ENCODE assay signal across 8 cellular contexts in the genomic region with DNA sequence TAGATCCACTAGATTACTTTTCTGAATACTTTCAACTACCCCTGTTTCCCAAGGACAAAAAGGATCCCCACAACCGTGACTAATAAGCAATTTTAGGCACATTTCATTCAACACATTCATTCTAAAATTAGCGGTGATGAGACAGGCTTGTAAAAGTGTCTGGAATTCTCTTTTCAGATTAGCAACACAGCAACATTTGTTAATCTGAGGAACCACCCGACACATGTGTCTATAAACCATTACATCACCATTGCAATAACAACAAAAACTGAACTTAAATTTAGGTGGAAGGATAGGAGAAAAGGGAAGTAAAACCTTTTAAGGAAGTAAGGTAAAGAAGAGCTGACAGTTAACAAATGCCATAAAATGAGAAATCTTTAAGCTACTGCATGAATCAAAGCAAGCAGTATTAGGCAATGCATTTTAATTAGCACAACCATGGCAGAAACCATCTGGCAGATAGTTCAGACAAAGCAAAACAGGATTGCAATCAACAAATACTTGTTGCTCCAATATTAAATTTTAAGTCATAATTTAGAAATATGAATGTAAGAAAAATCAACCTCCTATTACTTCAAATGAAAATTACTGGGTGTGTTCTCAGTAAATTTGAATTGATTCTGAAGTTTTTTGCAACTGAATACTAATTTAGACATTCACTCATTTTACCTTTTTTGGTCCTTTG. TPM values are rescaled to one million over a fixed set of nuclear protein-coding genes. Genes with fewer than 3 reads are reported as not detected.
A peak's percentile ranks its signal among the peaks of the same experiment; 100 is the strongest.
DNase-seq lines count a peak whose midpoint lies in the region; ATAC-seq, FAIRE-seq and TF ChIP-seq lines count a peak whose summit lies in the region.

No MANE protein-coding gene starts in this region.

- peak overlapping the region; percentile 48 for H3K27ac Mint-ChIP-seq in astrocyte (ENCODE audit: unreplicated experiment)
- H3K27ac Mint-ChIP-seq in activated CD4-positive, alpha-beta T cell treated with anti-CD3 and anti-CD28 coated beads, Interleukin-2, amount 10 ng/mL, durations not matched to agents 24 days and 14 days: no peak overlapping the region

- DNase-seq in astrocyte (ENCODE audit: low read depth) (peak; percentile 55), occipital lobe (lab: John Stamatoyannopoulos, UW) (no peak)
- DNase-seq in activated CD4-positive, alpha-beta T cell treated with anti-CD3 and anti-CD28 coated beads, Interleukin-2, amount 10 ng/mL, durations not matched to agents 24 days and 14 days: no peak
- no peak for DNase-seq in stimulated activated CD8-positive, alpha-beta memory T cell treated with anti-CD3 and anti-CD28 coated beads, Interleukin-4, amount 100 ng/mL, for 48 hours

- H3K4me1 ChIP-seq in astrocyte (ENCODE audit: insufficient read depth, low read length) (peaks cover 3% of the 10 kb centered on the region), neutrophil (ENCODE audit: control insufficient read depth in 1 of 2, insufficient read depth in 1 of 2, low read depth in 1 of 2, low read length in 1 of 2) (peaks cover 17% of the 10 kb centered on the region in 2 experiments)

- H3K36me3 ChIP-seq in astrocyte (ENCODE audit: insufficient read depth, low read length): peaks cover 14% of the 10 kb centered on the region
- peaks cover 12% of the 10 kb centered on the region for H3K36me3 ChIP-seq in neutrophil

- intact Hi-C loops in activated CD4-positive, alpha-beta T cell treated with anti-CD3 and anti-CD28 coated beads, Interleukin-2, amount 10 ng/mL, durations not matched to agents 24 days and 14 days (cut with micrococcal nuclease): no loop called here

- TF ChIP-seq CTCF in astrocyte (IDR thresholded peaks at IDR 0.05; ENCODE audit: insufficient read depth, low read depth, low read length) (no peak), neutrophil (IDR thresholded peaks at IDR 0.05) (no peak)

- H3K79me2 ChIP-seq in astrocyte (ENCODE audit: insufficient read depth, low read length): no peaks in the 10 kb centered on the region

- H3K27me3 ChIP-seq in astrocyte (ENCODE audit: insufficient read depth, low read length) (no peaks in the 10 kb centered on the region), neutrophil (no peaks in the 10 kb centered on the region)

- no peak overlapping the region for H3K4me3 Mint-ChIP-seq in astrocyte (ENCODE audit: unreplicated experiment)
- no peak overlapping the region for H3K4me3 Mint-ChIP-seq in activated CD4-positive, alpha-beta T cell treated with anti-CD3 and anti-CD28 coated beads, Interleukin-2, amount 10 ng/mL, durations not matched to agents 24 days and 14 days

- peaks cover 24% of the 10 kb centered on the region for H3K4me1 Mint-ChIP-seq in astrocyte (ENCODE audit: low read depth, unreplicated experiment)
- peaks cover 22% of the 10 kb centered on the region for H3K4me1 Mint-ChIP-seq in activated CD4-positive, alpha-beta T cell treated with anti-CD3 and anti-CD28 coated beads, Interleukin-2, amount 10 ng/mL, durations not matched to agents 24 days and 14 days

- peaks cover 3% of the 10 kb centered on the region for H4K20me1 ChIP-seq in astrocyte (ENCODE audit: insufficient read depth, low read length)

- ATAC-seq in GM18858 (IDR thresholded peaks at IDR 0.05; ENCODE audit: unreplicated experiment) (peak; percentile 88), HG03196 (IDR thresholded peaks at IDR 0.05; ENCODE audit: unreplicated experiment) (peak; percentile 68), GM19324 (IDR thresholded peaks at IDR 0.05; ENCODE audit: low FRiP score, unreplicated experiment) (no peak)

- no peak overlapping the region for H3K4me3 ChIP-seq in astrocyte (ENCODE audit: insufficient read depth, low read depth, low read length)
- H3K4me3 ChIP-seq in neutrophil (ENCODE audit: low read depth in 1 of 2, low read length in 1 of 2): peak overlapping the region in 1 of 2 experiments; percentile 9

- H3K4me2 ChIP-seq in astrocyte (ENCODE audit: low read length): no peak overlapping the region

- H3K9me3 ChIP-seq in astrocyte (ENCODE audit: insufficient read depth, low read depth, low read length): no peaks in the 10 kb centered on the region
- H3K9me3 ChIP-seq in neutrophil: no peaks in the 10 kb centered on the region

- no peaks in the 10 kb centered on the region for H3K9me3 Mint-ChIP-seq in astrocyte (ENCODE audit: unreplicated experiment)
- H3K9me3 Mint-ChIP-seq in activated CD4-positive, alpha-beta T cell treated with anti-CD3 and anti-CD28 coated beads, Interleukin-2, amount 10 ng/mL, durations not matched to agents 24 days and 14 days: no peaks in the 10 kb centered on the region

- H3K27ac ChIP-seq in astrocyte (ENCODE audit: low read depth, low read length) (no peak overlapping the region), neutrophil (peak overlapping the region; percentile 74)

- H3K9ac ChIP-seq in astrocyte (ENCODE audit: low read length): no peak overlapping the region

- H3K27me3 Mint-ChIP-seq in astrocyte (ENCODE audit: low read depth, unreplicated experiment): no peaks in the 10 kb centered on the region
- no peaks in the 10 kb centered on the region for H3K27me3 Mint-ChIP-seq in activated CD4-positive, alpha-beta T cell treated with anti-CD3 and anti-CD28 coated beads, Interleukin-2, amount 10 ng/mL, durations not matched to agents 24 days and 14 days

- H3K36me3 Mint-ChIP-seq in astrocyte (ENCODE audit: low read depth, unreplicated experiment): peaks cover 7% of the 10 kb centered on the region
- H3K36me3 Mint-ChIP-seq in activated CD4-positive, alpha-beta T cell treated with anti-CD3 and anti-CD28 coated beads, Interleukin-2, amount 10 ng/mL, durations not matched to agents 24 days and 14 days (ENCODE audit: low read depth): peaks cover 17% of the 10 kb centered on the region

- H2AFZ ChIP-seq in astrocyte (ENCODE audit: low read depth, low read length): no peak overlapping the region

- FAIRE-seq in astrocyte (lab: Jason Lieb, UNC): peak; percentile 72

RNA-seq across cellular contexts. Expression of gene MAP3K7, which starts 49.0 kb away (rescaled TPM):
- total RNA-seq in astrocyte (33.4 and 33.8 TPM in 2 replicates), occipital lobe (56.8 TPM)
- total RNA-seq in activated CD4-positive, alpha-beta T cell treated with anti-CD3 and anti-CD28 coated beads, Interleukin-2, amount 10 ng/mL, durations not matched to agents 24 days and 14 days: 31.8 TPM in 2 replicates
